ENCODE assay signal across 1 cellular context in genomic region chr19:42176649-42176989, GRCh38.
A peak's percentile ranks its signal among the peaks of the same experiment; 100 is the strongest.
TF ChIP-seq lines count a peak whose summit lies in the region.

No MANE protein-coding gene starts in this region.

TF ChIP-seq in H1, 55 proteins besides CTCF, POLR2A, EP300 and RAD21 (continued from another document):
- no peak for TF ChIP-seq NRF1 (IDR thresholded peaks at IDR 0.05; ENCODE audit: low read depth, low read length)
- TF ChIP-seq YY1 (IDR thresholded peaks at IDR 0.05; ENCODE audit: low read depth, low read length) = no peak
- no peak for TF ChIP-seq TBP (IDR thresholded peaks at IDR 0.05; ENCODE audit: low read depth, low read length)
- TF ChIP-seq HDAC6 (IDR thresholded peaks at IDR 0.05; ENCODE audit: low read depth, low read length) = no peak
- TF ChIP-seq KDM4A (IDR thresholded peaks at IDR 0.05; ENCODE audit: low read depth, low read length, severe bottlenecking) = peak; percentile 37
- TF ChIP-seq TCF12 (IDR thresholded peaks at IDR 0.05; ENCODE audit: low read depth, low read length) = no peak
TF ChIP-seq in H1: peak in this region for 2.
